37 cellular contexts compared by ENCODE assay signal in the genomic region with DNA sequence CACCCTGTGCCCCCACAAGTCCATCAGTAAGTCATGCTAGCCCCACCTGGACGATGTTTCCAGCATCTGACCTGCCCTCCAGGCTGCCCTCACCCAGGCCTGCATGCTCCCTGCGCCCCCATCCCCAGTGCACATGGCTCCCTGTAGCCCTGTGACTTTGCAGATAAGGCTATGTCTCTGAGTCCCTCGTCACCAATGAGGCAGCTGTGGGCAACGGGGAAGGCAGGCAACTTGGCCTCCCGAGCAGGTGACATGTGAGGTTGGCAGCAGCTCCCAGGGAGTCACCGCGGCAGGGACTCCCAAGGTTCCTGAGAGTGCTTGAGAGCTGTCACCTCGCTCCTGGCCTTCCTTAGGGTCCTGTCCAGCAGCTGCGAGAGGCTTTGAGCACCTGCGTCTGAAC.
"Had no signal": no experiment of that assay in that cellular context is flagged by ENCODE, and none has a peak within 500 bp of the region (broad histone marks: within the 10 kb centered on the region; RNA-seq: fewer than 3 reads in every experiment).

No MANE protein-coding gene starts in this region.

- DNase-seq: activated CD4-positive, alpha-beta memory T cell treated with anti-CD3 and anti-CD28 coated beads, Interleukin-2, amount 10 ng/mL, durations not matched to agents 7 days and 5 days; activated CD4-positive, alpha-beta T cell treated with anti-CD3 and anti-CD28 coated beads for 1 hour; activated CD4-positive, alpha-beta T cell treated with anti-CD3 and anti-CD28 coated beads for 48 hours; activated CD4-positive, CD25-positive, alpha-beta regulatory T cell; activated CD8-positive, alpha-beta memory T cell treated with anti-CD3 and anti-CD28 coated beads for 24 hours; activated CD8-positive, alpha-beta memory T cell treated with anti-CD3 and anti-CD28 coated beads, Interleukin-2, amount 10 ng/mL, durations not matched to agents 7 days and 5 days; activated CD8-positive, alpha-beta memory T cell treated with anti-CD3 and anti-CD28 coated beads, Interleukin-2, amount 50 U/mL, for 48 hours; activated effector memory CD4-positive, alpha-beta T cell treated with Interleukin-2 at 50 U/mL for 16 hours; activated naive CD4-positive, alpha-beta T cell treated with anti-CD3 and anti-CD28 coated beads, Interleukin-2, amount 50 U/mL, for 16 hours; activated naive CD8-positive, alpha-beta T cell treated with anti-CD3 and anti-CD28 coated beads for 36 hours; activated T-cell treated with anti-CD3 and anti-CD28 coated beads, Interleukin-2, amount 50 U/mL, for 48 hours; amniotic stem cell; aorta; brain microvascular endothelial cell; central memory CD4-positive, alpha-beta T cell; NCI-H1092 treated with DMSO at 0.1 percent for 48 hours; NCI-H1417; NCI-H146; NCI-H187; NCI-H2029 treated with DMSO at 0.1 percent for 48 hours; NCI-H2107; NCI-H2171; NCI-H2227 treated with DMSO at 0.1 percent for 48 hours; NCI-H446; NCI-H510A treated with DMSO at 0.1 percent for 48 hours; NCI-H526 treated with DMSO at 0.1 percent for 48 hours; NCI-H774; PC-3; RPMI8226; SHP77 treated with DMSO at 0.1 percent for 48 hours; SW 1271; T-helper 1 cell; T-helper 2 cell; T1000; WERI-Rb-1 had no signal

- H3K36me3 Mint-ChIP-seq: activated CD8-positive, alpha-beta memory T cell treated with anti-CD3 and anti-CD28 coated beads, Interleukin-2, amount 10 ng/mL, durations not matched to agents 7 days and 5 days had no signal

- H3K4me3 Mint-ChIP-seq: activated CD4-positive, alpha-beta memory T cell treated with anti-CD3 and anti-CD28 coated beads, Interleukin-2, amount 10 ng/mL, durations not matched to agents 7 days and 5 days; activated CD8-positive, alpha-beta memory T cell treated with anti-CD3 and anti-CD28 coated beads, Interleukin-2, amount 10 ng/mL, durations not matched to agents 7 days and 5 days; activated naive CD8-positive, alpha-beta T cell treated with anti-CD3 and anti-CD28 coated beads for 36 hours had no signal

- H3K27ac Mint-ChIP-seq: activated CD4-positive, alpha-beta memory T cell treated with anti-CD3 and anti-CD28 coated beads, Interleukin-2, amount 10 ng/mL, durations not matched to agents 7 days and 5 days; activated CD8-positive, alpha-beta memory T cell treated with anti-CD3 and anti-CD28 coated beads, Interleukin-2, amount 10 ng/mL, durations not matched to agents 7 days and 5 days; activated naive CD8-positive, alpha-beta T cell treated with anti-CD3 and anti-CD28 coated beads for 36 hours had no signal

- H3K27ac ChIP-seq: brain microvascular endothelial cell, Peyer's patch, WERI-Rb-1 had no signal

- H3K9me3 ChIP-seq: Peyer's patch had no signal

- H3K4me3 ChIP-seq: Peyer's patch, SJSA1 had no signal

- ATAC-seq: activated CD8-positive, alpha-beta memory T cell treated with anti-CD3 and anti-CD28 coated beads, Interleukin-2, amount 10 ng/mL, durations not matched to agents 7 days and 5 days; PC-3 had no signal

- H3K4me1 ChIP-seq: Peyer's patch had no signal

- H3K36me3 ChIP-seq: brain microvascular endothelial cell, Peyer's patch, SJSA1, WERI-Rb-1 had no signal

- H3K27me3 ChIP-seq: Peyer's patch, SJSA1 had no signal

- H3K9me3 Mint-ChIP-seq: activated CD4-positive, alpha-beta memory T cell treated with anti-CD3 and anti-CD28 coated beads, Interleukin-2, amount 10 ng/mL, durations not matched to agents 7 days and 5 days; activated naive CD8-positive, alpha-beta T cell treated with anti-CD3 and anti-CD28 coated beads for 36 hours had no signal
